In genomic region chr7:138752568-138753518, GRCh38 we compare ENCODE assay signal across 9 cellular contexts. TPM values are rescaled to one million over a fixed set of nuclear protein-coding genes. Genes with fewer than 3 reads are reported as not detected.
DNase-seq lines count a peak whose midpoint lies in the region; ATAC-seq and TF ChIP-seq lines count a peak whose summit lies in the region.
"Had no signal": no experiment of that assay in that cellular context is flagged by ENCODE, and none has a peak within 500 bp of the region (broad histone marks: within the 10 kb centered on the region; RNA-seq: fewer than 3 reads in every experiment).

No MANE protein-coding gene starts in this region.

- no peak for TF ChIP-seq CTCF in CD8-positive, alpha-beta T cell (IDR thresholded peaks at IDR 0.05)
- TF ChIP-seq CTCF in NB4 (IDR thresholded peaks at IDR 0.05; ENCODE audit: low read depth, low read length): no peak

- H3K27ac ChIP-seq in CD8-positive, alpha-beta T cell (ENCODE audit: low read depth, low read length): peak overlapping the region; percentile 53

- no peak for TF ChIP-seq POLR2A in NB4 (IDR thresholded peaks at IDR 0.05; ENCODE audit: extremely low read depth, insufficient read length)

- peak; percentile 85 to 99 (median 91) for DNase-seq in CD8-positive, alpha-beta T cell
- peak; percentile 22 for DNase-seq in NB4 (ENCODE audit: low read depth)
- peak; percentile 91 for DNase-seq in activated CD4-positive, alpha-beta T cell treated with anti-CD3 and anti-CD28 coated beads for 48 hours
- DNase-seq in effector CD8-positive, alpha-beta T cell (lab: John Stamatoyannopoulos, UW): peak; percentile 82
- DNase-seq in stimulated activated CD4-positive, alpha-beta T cell treated with anti-CD3 and anti-CD28 coated beads, Interleukin-1b, Interleukin-23, amount 100 ng/mL, for 4 hours (ENCODE audit: low read depth in 2 of 2): peak; percentile 62 to 85
- no peak for DNase-seq in NCI-H146 treated with DMSO at 0.1 percent for 48 hours (lab: John Stamatoyannopoulos, UW; ENCODE audit: unreplicated experiment)
- no peak for DNase-seq in posterior cingulate gyrus

- H3K4me3 Mint-ChIP-seq in CD8-positive, alpha-beta T cell: peak overlapping the region; percentile 49

- CTCF ChIA-PET in CD8-positive, alpha-beta T cell (lab: Charles Lee): interaction anchor here (0.7 to 6.1 kb wide), 4 partner anchors 9 to 247 kb away, joined by 3 to 36 read pairs (median 4); no protein-coding TSS in a partner anchor

- intact Hi-C loops in CD8-positive, alpha-beta T cell (cut with DNase I, micrococcal nuclease): loop anchor here (1.0 to 10.0 kb wide), 13 partner anchors 15 to 751 kb away; partner anchors contain the start of genes CREB3L2 (in 2 of the 2) and TRIM24 (in 1 of the 2)
- intact Hi-C loops in posterior cingulate gyrus (cut with DNase I): no loop called here

- H3K27ac Mint-ChIP-seq in CD8-positive, alpha-beta T cell: peak overlapping the region; percentile 95

- H3K4me1 ChIP-seq in CD8-positive, alpha-beta T cell (ENCODE audit: insufficient read depth, low read length): peaks cover 33% of the 10 kb centered on the region

- POLR2A ChIA-PET in CD8-positive, alpha-beta T cell (lab: Charles Lee): interaction anchor here (0.7 to 1.6 kb wide), 6 partner anchors 14 to 342 kb away, joined by 3 to 6 read pairs (median 5); partner anchors contain the start of gene TRIM24

- no peaks in the 10 kb centered on the region for H3K27me3 Mint-ChIP-seq in CD8-positive, alpha-beta T cell (ENCODE audit: low read depth)

- H3K27me3 ChIP-seq in CD8-positive, alpha-beta T cell (ENCODE audit: insufficient read depth, low read length): no peaks in the 10 kb centered on the region

- H3K36me3 Mint-ChIP-seq in CD8-positive, alpha-beta T cell: no peaks in the 10 kb centered on the region

- H3K9me3 ChIP-seq in CD8-positive, alpha-beta T cell (ENCODE audit: low read length): no peaks in the 10 kb centered on the region

- H3K4me1 Mint-ChIP-seq in CD8-positive, alpha-beta T cell (ENCODE audit: low read depth): peaks cover 63% of the 10 kb centered on the region

- peak; percentile 91 for ATAC-seq in CD8-positive, alpha-beta T cell
- peak; percentile 84 for ATAC-seq in GM21619 (IDR thresholded peaks at IDR 0.05; ENCODE audit: unreplicated experiment)

- H3K9me3 Mint-ChIP-seq in CD8-positive, alpha-beta T cell: no peaks in the 10 kb centered on the region

- peak overlapping the region; percentile 12 for H3K4me3 ChIP-seq in CD8-positive, alpha-beta T cell (ENCODE audit: low read depth, low read length)
- H3K4me3 ChIP-seq in NB4 (ENCODE audit: low read depth, low read length): no peak overlapping the region

- H3K36me3 ChIP-seq in CD8-positive, alpha-beta T cell (ENCODE audit: insufficient read depth, low read length): no peaks in the 10 kb centered on the region

RNA-seq across cellular contexts. Expression of gene TMEM213, which starts 45.0 kb away (rescaled TPM):
- not detected for total RNA-seq in CD8-positive, alpha-beta T cell
- total RNA-seq: fibroblast of lung had no signal

RNA-seq across cellular contexts. Expression of gene ATP6V0A4, which starts 45.2 kb away (rescaled TPM):
- not detected for total RNA-seq in CD8-positive, alpha-beta T cell
- total RNA-seq: fibroblast of lung had no signal

RNA-seq across cellular contexts. Expression of gene SVOPL, which starts 51.7 kb away (rescaled TPM):
- total RNA-seq in CD8-positive, alpha-beta T cell: under 1 TPM in 1 of 2 experiments, not detected in 1; 0.61 TPM
- total RNA-seq: fibroblast of lung had no signal

Comparison
In these comparisons a context has a peak if more than half of its experiments do, and no peak if none do; other contexts are left out.
1. DNase-seq: peak in CD8-positive, alpha-beta T cell (7 of 7), NB4 (single experiment), activated CD4-positive, alpha-beta T cell treated with anti-CD3 and anti-CD28 coated beads for 48 hours (single experiment), effector CD8-positive, alpha-beta T cell (single experiment) and stimulated activated CD4-positive, alpha-beta T cell treated with anti-CD3 and anti-CD28 coated beads, Interleukin-1b, Interleukin-23, amount 100 ng/mL, for 4 hours (2 of 2); none in NCI-H146 treated with DMSO at 0.1 percent for 48 hours (single experiment) and posterior cingulate gyrus (0 of 10).